ENCODE assay signal across 9 cellular contexts in genomic region chr12:52925717-52926595, GRCh38. TPM values are rescaled to one million over a fixed set of nuclear protein-coding genes. Genes with fewer than 3 reads are reported as not detected.
A peak's percentile ranks its signal among the peaks of the same experiment; 100 is the strongest.
DNase-seq lines count a peak whose midpoint lies in the region; ATAC-seq, FAIRE-seq and TF ChIP-seq lines count a peak whose summit lies in the region.
"Had no signal": no experiment of that assay in that cellular context is flagged by ENCODE, and none has a peak within 500 bp of the region (broad histone marks: within the 10 kb centered on the region; RNA-seq: fewer than 3 reads in every experiment).

No MANE protein-coding gene starts in this region.

- TF ChIP-seq POLR2A in A549 (IDR thresholded peaks at IDR 0.05; ENCODE audit: low read length), result no peak

- H3K4me2 ChIP-seq in A549, result peak overlapping the region; percentile 84

- TF ChIP-seq RAD21 in A549 (conservative IDR thresholded peaks at IDR 0.05 in 1 of 2, IDR thresholded peaks at IDR 0.05 in 1 of 2) (no peak), Ishikawa (IDR thresholded peaks at IDR 0.05; ENCODE audit: low read depth) (peak; percentile 20; the same call in 1 of the 2 replicates)

- TF ChIP-seq CTCF in A549 (IDR thresholded peaks at IDR 0.05) (no peak), RWPE2 (IDR thresholded peaks at IDR 0.05; ENCODE audit: poor library complexity, severe bottlenecking) (no peak)

- TF ChIP-seq EP300 in A549 (IDR thresholded peaks at IDR 0.05) (peak in 1 of 2 experiments; percentile 77; a peak in 2 of 5 replicates), Ishikawa (IDR thresholded peaks at IDR 0.05; ENCODE audit: borderline replicate concordance) (peak; percentile 95)

- FAIRE-seq in A549 (lab: Jason Lieb, UNC), result no peak

- H3K36me3 ChIP-seq in RWPE2 (ENCODE audit: low read depth), result no peaks in the 10 kb centered on the region

- CTCF ChIA-PET in A549 (lab: Yijun Ruan, JAX), result interaction anchor here (0.6 to 7.4 kb wide), 18 partner anchors 10 to 76 kb away, joined by 3 to 78 read pairs (median 8); partner anchors contain the start of gene KRT8

- ATAC-seq in A549 (peak; percentile 34 to 36), RWPE2 (ENCODE audit: low read depth) (peak; percentile 59), left colon (peak; percentile 58), GM21526 (IDR thresholded peaks at IDR 0.05; ENCODE audit: low FRiP score, unreplicated experiment) (no peak), GM18511 (IDR thresholded peaks at IDR 0.05; ENCODE audit: unreplicated experiment) (no peak)

- H3K27ac ChIP-seq in A549, result peak overlapping the region; percentile 96 to 97
- H3K27ac ChIP-seq in RWPE2 (ENCODE audit: poor library complexity, severe bottlenecking), result peak overlapping the region; percentile 99

- intact Hi-C loops in left colon (cut with DNase I, micrococcal nuclease) (no loop called here), posterior vena cava (cut with DNase I) (loop anchor here in 1 of 2 donors (5.0 kb wide), 1 partner anchor 39 kb away; no protein-coding TSS in a partner anchor)

- peak overlapping the region; percentile 27; the same call in 2 of the 3 replicates for H3K4me3 ChIP-seq in A549
- H3K4me3 ChIP-seq in RWPE2 (ENCODE audit: severe bottlenecking), result no peak overlapping the region

- no peaks in the 10 kb centered on the region for H3K27me3 ChIP-seq in RWPE2 (ENCODE audit: insufficient read depth, poor library complexity, severe bottlenecking)

- POLR2A ChIA-PET in A549 (lab: Yijun Ruan, JAX), result interaction anchor here (0.9 to 7.8 kb wide), 12 partner anchors 10 to 80 kb away, joined by 3 to 205 read pairs (median 12); partner anchors contain the start of genes EIF4B, KRT18 and KRT8

- 0% methylated on average over 5 of the region's 7 CpGs for WGBS in A549 (ENCODE audit: missing lambda C conversion rate)

- H3K4me1 ChIP-seq in A549, result peaks cover 83% of the 10 kb centered on the region
- peaks cover 35% of the 10 kb centered on the region for H3K4me1 ChIP-seq in RWPE2 (ENCODE audit: insufficient read depth, poor library complexity, severe bottlenecking)

- DNase-seq in A549 (ENCODE audit: low read depth in 1 of 2, low spot score in 1 of 2), result peak in 1 of 2 experiments; percentile 84
- DNase-seq in RWPE2 (ENCODE audit: low spot score), result peak; percentile 83
- DNase-seq in left colon, result peak; percentile 60 to 82
- DNase-seq in stimulated activated CD4-positive, alpha-beta T cell treated with anti-CD3 and anti-CD28 coated beads, Interleukin-1b, Interleukin-23, amount 100 ng/mL, for 48 hours, result no peak
- DNase-seq in posterior vena cava (ENCODE audit: low spot score), result no peak
- DNase-seq: activated CD4-positive, alpha-beta T cell treated with anti-CD3 and anti-CD28 coated beads, Interleukin-2, amount 50 U/mL, for 1 hour had no signal

- H3K9me3 ChIP-seq in A549 (no peaks in the 10 kb centered on the region), RWPE2 (ENCODE audit: severe bottlenecking) (no peaks in the 10 kb centered on the region)

TF ChIP-seq in A549, 52 proteins besides CTCF, POLR2A, EP300 and RAD21:
- TF ChIP-seq TFCP2L1 (CRISPR knock-in tag; IDR thresholded peaks at IDR 0.05) (0 out of 2 replicates have a peak, but pooled peaks have one; percentile 71), RARB (CRISPR knock-in tag; IDR thresholded peaks at IDR 0.05) (peak; percentile 80), FOSB (CRISPR knock-in tag; IDR thresholded peaks at IDR 0.05) (peak; percentile 92), ESRRA (IDR thresholded peaks at IDR 0.05; ENCODE audit: borderline replicate concordance, low read length) (no peak; the same call in 1 of the 2 replicates), EHF (CRISPR knock-in tag; IDR thresholded peaks at IDR 0.05) (peak; percentile 75), RNF2 (IDR thresholded peaks at IDR 0.05; ENCODE audit: borderline replicate concordance, low read depth) (no peak), ZSCAN20 (CRISPR knock-in tag; IDR thresholded peaks at IDR 0.05) (no peak; the same call in 1 of the 2 replicates), MAX (IDR thresholded peaks at IDR 0.05) (peak; percentile 6; the same call in 1 of the 2 replicates), PHF8 (IDR thresholded peaks at IDR 0.05; ENCODE audit: borderline replicate concordance, low read depth) (no peak), CBX8 (IDR thresholded peaks at IDR 0.05) (no peak), CHD4 (IDR thresholded peaks at IDR 0.05; ENCODE audit: borderline replicate concordance) (no peak), PBX3 (IDR thresholded peaks at IDR 0.05) (0 out of 2 replicates have a peak, but pooled peaks have one; percentile 67), HOXB13 (CRISPR knock-in tag; IDR thresholded peaks at IDR 0.05; ENCODE audit: low read depth) (no peak), GATA3 (IDR thresholded peaks at IDR 0.05; ENCODE audit: borderline replicate concordance) (peak; percentile 42; the same call in 1 of the 2 replicates), JUN (IDR thresholded peaks at IDR 0.05) (peak; percentile 12 to 49; a peak in 2 of 5 replicates)

TF ChIP-seq in Ishikawa, 13 proteins besides CTCF, POLR2A, EP300 and RAD21:
- TF ChIP-seq ZBTB7A (IDR thresholded peaks at IDR 0.05; ENCODE audit: low read depth) (peak; percentile 72; the same call in 1 of the 2 replicates), NFIC (IDR thresholded peaks at IDR 0.05) (peak; percentile 87), MAX (IDR thresholded peaks at IDR 0.05) (peak; percentile 70), TCF12 (IDR thresholded peaks at IDR 0.05; ENCODE audit: low read depth) (peak; percentile 98), USF1 (IDR thresholded peaks at IDR 0.05) (peak; percentile 43; the same call in 1 of the 2 replicates), TEAD4 (IDR thresholded peaks at IDR 0.05) (peak; percentile 90), REST (IDR thresholded peaks at IDR 0.05; ENCODE audit: low read depth) (no peak), FOXM1 (IDR thresholded peaks at IDR 0.05; ENCODE audit: borderline replicate concordance, low read depth) (peak; percentile 90), CEBPB (IDR thresholded peaks at IDR 0.05) (peak; percentile 68; the same call in 1 of the 2 replicates), TAF1 (IDR thresholded peaks at IDR 0.05; ENCODE audit: low read depth) (no peak)

RNA-seq across cellular contexts. Expression of gene KRT8, which starts 21.1 kb away (rescaled TPM):
- polyA plus RNA-seq in A549 (2011; rRNA removed) (1,385 and 2,250 TPM in 2 replicates), A549 (2017; fragmentation: RNase III; extraction: RNeasy Plus Mini Kit Qiagen cat#74134 plus additional on column Dnase treatment) (3,173 to 3,781 TPM (median 3,633 TPM) in 3 replicates)
- 2,547 and 2,774 TPM in 2 replicates for polyA plus RNA-seq in A549 (2012; cell fraction: cytosol; rRNA removed)
- 3,370 and 4,681 TPM in 2 replicates for polyA plus RNA-seq in A549 (2012; cell fraction: nucleus; rRNA removed)
- polyA minus RNA-seq in A549 (2011; rRNA and poly(A)+ RNA removed), result 2,077 and 2,477 TPM in 2 replicates
- total RNA-seq in left colon (1,000 to 10,000 TPM; 4,047 to 4,291 TPM), posterior vena cava (10 to 100 TPM in 1 of 2 donors, 1 to 10 TPM in 1; 4.0 to 23.6 TPM)

RNA-seq across cellular contexts. Expression of gene KRT18, which starts 23.0 kb away (rescaled TPM):
- 2,476 and 2,635 TPM in 2 replicates for polyA plus RNA-seq in A549 (2011; rRNA removed)
- 2,127 and 2,527 TPM in 2 replicates for polyA plus RNA-seq in A549 (2012; cell fraction: cytosol; rRNA removed)
- 3,075 and 3,600 TPM in 2 replicates for polyA plus RNA-seq in A549 (2012; cell fraction: nucleus; rRNA removed)
- polyA plus RNA-seq in A549 (2017; fragmentation: RNase III; extraction: RNeasy Plus Mini Kit Qiagen cat#74134 plus additional on column Dnase treatment), result 2,534 to 2,941 TPM (median 2,752 TPM) in 3 replicates
- polyA minus RNA-seq in A549 (2011; rRNA and poly(A)+ RNA removed), result 2,971 and 3,475 TPM in 2 replicates
- 100 to 1,000 TPM; 815 to 912 TPM for total RNA-seq in left colon
- total RNA-seq in posterior vena cava, result 10 to 100 TPM; 14.1 to 20.5 TPM

Comparison
In these comparisons a context has a peak if more than half of its experiments do, and no peak if none do; other contexts are left out.
1. ATAC-seq: peak in A549 (2 of 2), RWPE2 (single experiment) and left colon (single experiment); none in GM21526 (single experiment) and GM18511 (single experiment).
2. DNase-seq: peak in RWPE2 (single experiment) and left colon (2 of 2); none in stimulated activated CD4-positive, alpha-beta T cell treated with anti-CD3 and anti-CD28 coated beads, Interleukin-1b, Interleukin-23, amount 100 ng/mL, for 48 hours (single experiment) and posterior vena cava (single experiment).
3. RNA of gene KRT8, which starts 21.1 kb away (total RNA-seq): 4,047 to 4,291 TPM in left colon; 4.0 to 23.6 TPM in posterior vena cava; every median in the first group is over 100 times any median in the second.
4. RNA of gene KRT18, which starts 23.0 kb away (total RNA-seq): 815 to 912 TPM in left colon; 14.1 to 20.5 TPM in posterior vena cava; every median in the first group is over 10 times any median in the second.